Comparison of ENCODE assay signal across 11 cellular contexts in genomic region chr20:50200482-50201104, GRCh38.
"Had no signal": no experiment of that assay in that cellular context is flagged by ENCODE, and none has a peak within 500 bp of the region (broad histone marks: within the 10 kb centered on the region; RNA-seq: fewer than 3 reads in every experiment).

No MANE protein-coding gene starts in this region.

- H3K9me3 ChIP-seq: transverse colon had no signal

- H3K27ac ChIP-seq: parathyroid adenoma, transverse colon had no signal

- H3K27me3 ChIP-seq: transverse colon had no signal

- H3K9ac ChIP-seq: parathyroid adenoma had no signal

- H3K36me3 ChIP-seq: transverse colon had no signal

- H3K4me3 ChIP-seq: transverse colon had no signal

- H3K79me2 ChIP-seq: parathyroid adenoma had no signal

- DNase-seq: activated CD4-positive, alpha-beta T cell treated with anti-CD3 and anti-CD28 coated beads, Interleukin-2, amount 10 ng/mL, durations not matched to agents 7 days and 5 days; activated CD4-positive, CD25-positive, alpha-beta regulatory T cell; activated CD8-positive, alpha-beta memory T cell treated with anti-CD3 and anti-CD28 coated beads for 24 hours; activated naive CD4-positive, alpha-beta T cell treated with anti-CD3 and anti-CD28 coated beads for 36 hours; erythroblast; hypothalamus; left cardiac atrium; transverse colon had no signal

- H2AFZ ChIP-seq: parathyroid adenoma had no signal

- H3K4me1 ChIP-seq: parathyroid adenoma, transverse colon had no signal

- ATAC-seq: activated T-helper 17 cell treated with anti-CD3 and anti-CD28 coated beads, Interleukin-2, amount 50 U/mL, for 72 hours; stimulated activated memory B cell treated with anti-CD40 and anti-IgM and Interleukin-4, amounts not matched to agents 10 μg/mL and 1 μg/mL and 100 μg/mL, for 72 hours had no signal
